9 cellular contexts compared by ENCODE assay signal in genomic region chr4:45453258-45453841, GRCh38.
DNase-seq lines count a peak whose midpoint lies in the region; ATAC-seq and TF ChIP-seq lines count a peak whose summit lies in the region.
"Had no signal": no experiment of that assay in that cellular context is flagged by ENCODE, and none has a peak within 500 bp of the region (broad histone marks: within the 10 kb centered on the region; RNA-seq: fewer than 3 reads in every experiment).

No MANE protein-coding gene starts in this region.

- H3K9me3 ChIP-seq in right atrium auricular region (no peaks in the 10 kb centered on the region), adrenal gland (replicated peaks in 1 of 3) (no peaks in the 10 kb centered on the region), lower lobe of right lung (no peaks in the 10 kb centered on the region), suprapubic skin (peaks cover 6% of the 10 kb centered on the region), osteoblast (ENCODE audit: low read depth, low read length) (no peaks in the 10 kb centered on the region)
- H3K9me3 ChIP-seq: Caco-2 had no signal

- H3K4me3 ChIP-seq in right atrium auricular region (no peak overlapping the region), adrenal gland (no peak overlapping the region), lower lobe of right lung (no peak overlapping the region), suprapubic skin (no peak overlapping the region), osteoblast (ENCODE audit: insufficient read depth, low read length) (no peak overlapping the region)

- no peak for TF ChIP-seq POLR2A in adrenal gland (IDR thresholded peaks at IDR 0.05)
- TF ChIP-seq POLR2A in suprapubic skin (IDR thresholded peaks at IDR 0.05) = no peak

- DNase-seq in Right ventricle myocardium superior = no peak
- no peak for DNase-seq in right atrium auricular region (ENCODE audit: low spot score)
- DNase-seq in NCI-H146 treated with DMSO at 0.1 percent for 48 hours (lab: John Stamatoyannopoulos, UW; ENCODE audit: unreplicated experiment) = peak; percentile 8
- DNase-seq in adrenal gland = peak in 1 of 7 donors; percentile 15
- DNase-seq in lower lobe of right lung = no peak
- DNase-seq in suprapubic skin (ENCODE audit: low spot score in 2 of 2) = no peak
- DNase-seq in osteoblast (ENCODE audit: insufficient read length, low spot score, missing footprints) = no peak

- ATAC-seq in Right ventricle myocardium superior (ENCODE audit: poor library complexity) = peak; percentile 78
- ATAC-seq in lower lobe of right lung = peak; percentile 54 to 62
- ATAC-seq in GM19328 (IDR thresholded peaks at IDR 0.05; ENCODE audit: unreplicated experiment) = no peak

- no peaks in the 10 kb centered on the region for H3K79me2 ChIP-seq in osteoblast (ENCODE audit: insufficient read depth, low read length)

- no peaks in the 10 kb centered on the region for H3K27me3 ChIP-seq in right atrium auricular region
- no peaks in the 10 kb centered on the region for H3K27me3 ChIP-seq in adrenal gland
- H3K27me3 ChIP-seq in lower lobe of right lung (ENCODE audit: low read depth) = no peaks in the 10 kb centered on the region
- no peaks in the 10 kb centered on the region for H3K27me3 ChIP-seq in suprapubic skin
- H3K27me3 ChIP-seq in osteoblast (ENCODE audit: insufficient read depth, low read length) = no peaks in the 10 kb centered on the region

- no peak overlapping the region for H2AFZ ChIP-seq in osteoblast (ENCODE audit: low read length)

- H4K20me1 ChIP-seq in osteoblast (ENCODE audit: insufficient read depth, low read length) = no peaks in the 10 kb centered on the region

- H3K27ac ChIP-seq in right atrium auricular region (no peak overlapping the region), adrenal gland (no peak overlapping the region), lower lobe of right lung (no peak overlapping the region), suprapubic skin (no peak overlapping the region), osteoblast (ENCODE audit: low read depth, low read length) (no peak overlapping the region)

- TF ChIP-seq CTCF in right atrium auricular region (IDR thresholded peaks at IDR 0.05) = peak in 1 of 2 donors; percentile 64
- peak; percentile 29 to 59 (median 48) for TF ChIP-seq CTCF in adrenal gland (IDR thresholded peaks at IDR 0.05)
- TF ChIP-seq CTCF in lower lobe of right lung (IDR thresholded peaks at IDR 0.05) = peak; percentile 39
- no peak for TF ChIP-seq CTCF in suprapubic skin (IDR thresholded peaks at IDR 0.05)
- TF ChIP-seq CTCF in osteoblast (IDR thresholded peaks at IDR 0.05; ENCODE audit: extremely low read depth, low read depth, low read length) = no peak

- H3K4me1 ChIP-seq in right atrium auricular region (no peaks in the 10 kb centered on the region), adrenal gland (replicated peaks in 1 of 2) (no peaks in the 10 kb centered on the region), lower lobe of right lung (no peaks in the 10 kb centered on the region), suprapubic skin (no peaks in the 10 kb centered on the region), osteoblast (ENCODE audit: insufficient read depth, low read length) (no peaks in the 10 kb centered on the region)
- H3K4me1 ChIP-seq: Caco-2 had no signal

- H3K4me2 ChIP-seq in osteoblast (ENCODE audit: insufficient read depth, low read length) = no peak overlapping the region

- 26 to 33% (median 31%) methylated on average over 5 of the region's 5 CpGs for WGBS in adrenal gland, 4 donors
- WGBS in suprapubic skin = 44% methylated on average over 5 of the region's 5 CpGs

- intact Hi-C loops in Right ventricle myocardium superior (cut with DNase I) (loop anchor here (10.0 kb wide), 1 partner anchor 821 kb away; no protein-coding TSS in a partner anchor), adrenal gland (cut with DNase I) (no loop called here), lower lobe of right lung (cut with DNase I) (no loop called here)

- no peak for TF ChIP-seq EP300 in suprapubic skin (IDR thresholded peaks at IDR 0.05)

- H3K36me3 ChIP-seq in right atrium auricular region (no peaks in the 10 kb centered on the region), adrenal gland (replicated peaks in 1 of 2) (no peaks in the 10 kb centered on the region), lower lobe of right lung (no peaks in the 10 kb centered on the region), suprapubic skin (no peaks in the 10 kb centered on the region), osteoblast (ENCODE audit: insufficient read depth, low read length) (no peaks in the 10 kb centered on the region)

Comparison
In these comparisons a context has a peak if more than half of its experiments do, and no peak if none do; other contexts are left out.
1. CTCF ChIP-seq: peak in adrenal gland (6 of 6) and lower lobe of right lung (single experiment); none in suprapubic skin (0 of 2) and osteoblast (single experiment).